Comparison of ENCODE assay signal across 27 cellular contexts in genomic region chr17:18110636-18111145, GRCh38. TPM values are rescaled to one million over a fixed set of nuclear protein-coding genes. Genes with fewer than 3 reads are reported as not detected.
DNase-seq lines count a peak whose midpoint lies in the region; ATAC-seq and FAIRE-seq lines count a peak whose summit lies in the region.
"Had no signal": no experiment of that assay in that cellular context is flagged by ENCODE, and none has a peak within 500 bp of the region (broad histone marks: within the 10 kb centered on the region; RNA-seq: fewer than 3 reads in every experiment).

No MANE protein-coding gene starts in this region.

- peaks cover 5% of the 10 kb centered on the region for H3K36me3 Mint-ChIP-seq in CD4-positive, CD25-positive, alpha-beta regulatory T cell
- peaks cover 10% of the 10 kb centered on the region for H3K36me3 Mint-ChIP-seq in stimulated activated effector memory CD8-positive, alpha-beta T cell treated with anti-CD3 and anti-CD28 coated beads, Interleukin-12 subunit alpha, Interleukin-12 subunit beta, amount 100 ng/mL, for 72 hours
- peaks cover 4% of the 10 kb centered on the region for H3K36me3 Mint-ChIP-seq in activated naive CD4-positive, alpha-beta T cell treated with anti-CD3 and anti-CD28 coated beads for 36 hours (ENCODE audit: low read depth)
- H3K36me3 Mint-ChIP-seq: IgD-negative memory B cell had no signal

- no peak overlapping the region for H3K4me3 Mint-ChIP-seq in CD4-positive, CD25-positive, alpha-beta regulatory T cell
- no peak overlapping the region for H3K4me3 Mint-ChIP-seq in stimulated activated effector memory CD8-positive, alpha-beta T cell treated with anti-CD3 and anti-CD28 coated beads, Interleukin-12 subunit alpha, Interleukin-12 subunit beta, amount 100 ng/mL, for 72 hours
- no peak overlapping the region for H3K4me3 Mint-ChIP-seq in activated naive CD4-positive, alpha-beta T cell treated with anti-CD3 and anti-CD28 coated beads for 36 hours
- H3K4me3 Mint-ChIP-seq: CD4-positive, alpha-beta T cell; IgD-negative memory B cell had no signal

- peaks cover 17% of the 10 kb centered on the region for H3K36me3 ChIP-seq in CD4-positive, CD25-positive, alpha-beta regulatory T cell (ENCODE audit: control insufficient read depth, insufficient read depth, low read length)

- H3K4me1 ChIP-seq in CD4-positive, CD25-positive, alpha-beta regulatory T cell (ENCODE audit: control insufficient read depth, insufficient read depth, low read length, poor library complexity, severe bottlenecking), result no peaks in the 10 kb centered on the region

- H3K9me3 ChIP-seq in CD4-positive, CD25-positive, alpha-beta regulatory T cell (ENCODE audit: control insufficient read depth in 2 of 2, low read length in 2 of 2), result no peaks in the 10 kb centered on the region
- H3K9me3 ChIP-seq: BLaER1 had no signal

- H3K4me1 Mint-ChIP-seq in CD4-positive, CD25-positive, alpha-beta regulatory T cell, result peaks cover 0 to 2% (median 0%) of the 10 kb centered on the region in 4 donors
- H3K4me1 Mint-ChIP-seq in stimulated activated effector memory CD8-positive, alpha-beta T cell treated with anti-CD3 and anti-CD28 coated beads, Interleukin-12 subunit alpha, Interleukin-12 subunit beta, amount 100 ng/mL, for 72 hours, result no peaks in the 10 kb centered on the region
- no peaks in the 10 kb centered on the region for H3K4me1 Mint-ChIP-seq in activated naive CD4-positive, alpha-beta T cell treated with anti-CD3 and anti-CD28 coated beads for 36 hours (ENCODE audit: low read depth)

- ATAC-seq in CD4-positive, CD25-positive, alpha-beta regulatory T cell (ENCODE audit: low read depth in 2 of 2), result no peak
- peak; percentile 3 for ATAC-seq in left lobe of liver
- no peak for ATAC-seq in stimulated activated effector memory CD8-positive, alpha-beta T cell treated with anti-CD3 and anti-CD28 coated beads, Interleukin-12 subunit alpha, Interleukin-12 subunit beta, amount 100 ng/mL, for 72 hours
- no peak for ATAC-seq in HG03469 (IDR thresholded peaks at IDR 0.05; ENCODE audit: unreplicated experiment)
- ATAC-seq: PC-3 had no signal

- FAIRE-seq in HTR-8/SVneo (lab: Jason Lieb, UNC), result peak; percentile 81
- FAIRE-seq: GM12891, H1 had no signal

- no peak for DNase-seq in CD4-positive, CD25-positive, alpha-beta regulatory T cell
- DNase-seq in HTR-8/SVneo (ENCODE audit: insufficient read length, low spot score) (no peak), left lobe of liver (ENCODE audit: low spot score) (no peak), middle frontal gyrus (ENCODE audit: extremely low spot score, low spot score) (no peak)
- no peak for DNase-seq in stimulated activated effector memory CD8-positive, alpha-beta T cell treated with anti-CD3 and anti-CD28 coated beads, Interleukin-12 subunit alpha, Interleukin-12 subunit beta, amount 100 ng/mL, for 72 hours (ENCODE audit: low spot score in 2 of 2)
- no peak for DNase-seq in activated naive CD4-positive, alpha-beta T cell treated with anti-CD3 and anti-CD28 coated beads for 36 hours
- DNase-seq: CD4-positive, alpha-beta T cell; DMS 273 treated with DMSO at 0.1 percent for 48 hours; DMS79 treated with DMSO at 0.1 percent for 48 hours; GF-D8; HCEC 1CT; NCI-H1048; NCI-H1417; NCI-H1694; NCI-H2029 treated with DMSO at 0.1 percent for 48 hours; NCI-H446 treated with DMSO at 0.1 percent for 48 hours; NCI-H526; NCI-H82; NK-92 treated with Interleukin-12 subunit alpha and Interleukin-12 subunit beta, amount 100 ng/mL, for 24 hours; PC-3; RPMI8226; SHP77 had no signal

- H3K27me3 ChIP-seq in CD4-positive, CD25-positive, alpha-beta regulatory T cell (ENCODE audit: control insufficient read depth, insufficient read depth, low read length), result no peaks in the 10 kb centered on the region
- H3K27me3 ChIP-seq: BLaER1 had no signal

- H3K27me3 Mint-ChIP-seq in CD4-positive, CD25-positive, alpha-beta regulatory T cell, result no peaks in the 10 kb centered on the region
- H3K27me3 Mint-ChIP-seq in activated naive CD4-positive, alpha-beta T cell treated with anti-CD3 and anti-CD28 coated beads for 36 hours (ENCODE audit: low read depth), result no peaks in the 10 kb centered on the region
- H3K27me3 Mint-ChIP-seq: CD4-positive, alpha-beta T cell; IgD-negative memory B cell had no signal

- CTCF ChIA-PET in activated naive CD4-positive, alpha-beta T cell treated with anti-CD3 and anti-CD28 coated beads for 36 hours (lab: Charles Lee), result interaction anchor here (1.1 to 1.7 kb wide), 2 partner anchors 13 to 31 kb away, joined by 3 to 5 read pairs; no protein-coding TSS in a partner anchor

- H3K27ac Mint-ChIP-seq in CD4-positive, CD25-positive, alpha-beta regulatory T cell, result peak overlapping the region in 2 of 3 donors; percentile 72 to 74
- peak overlapping the region; percentile 70 for H3K27ac Mint-ChIP-seq in stimulated activated effector memory CD8-positive, alpha-beta T cell treated with anti-CD3 and anti-CD28 coated beads, Interleukin-12 subunit alpha, Interleukin-12 subunit beta, amount 100 ng/mL, for 72 hours
- H3K27ac Mint-ChIP-seq in activated naive CD4-positive, alpha-beta T cell treated with anti-CD3 and anti-CD28 coated beads for 36 hours, result no peak overlapping the region
- H3K27ac Mint-ChIP-seq: CD4-positive, alpha-beta T cell had no signal

- intact Hi-C loops in activated naive CD4-positive, alpha-beta T cell treated with anti-CD3 and anti-CD28 coated beads for 36 hours (cut with micrococcal nuclease), result no loop called here

- H3K4me3 ChIP-seq in CD4-positive, CD25-positive, alpha-beta regulatory T cell (ENCODE audit: low read depth, low read length), result no peak overlapping the region
- H3K4me3 ChIP-seq: BLaER1 had no signal

- no peaks in the 10 kb centered on the region for H3K9me3 Mint-ChIP-seq in CD4-positive, CD25-positive, alpha-beta regulatory T cell
- no peaks in the 10 kb centered on the region for H3K9me3 Mint-ChIP-seq in stimulated activated effector memory CD8-positive, alpha-beta T cell treated with anti-CD3 and anti-CD28 coated beads, Interleukin-12 subunit alpha, Interleukin-12 subunit beta, amount 100 ng/mL, for 72 hours
- no peaks in the 10 kb centered on the region for H3K9me3 Mint-ChIP-seq in activated naive CD4-positive, alpha-beta T cell treated with anti-CD3 and anti-CD28 coated beads for 36 hours
- H3K9me3 Mint-ChIP-seq: CD4-positive, alpha-beta T cell; IgD-negative memory B cell had no signal

- H3K27ac ChIP-seq in CD4-positive, CD25-positive, alpha-beta regulatory T cell (ENCODE audit: insufficient read depth, low read length, poor library complexity, severe bottlenecking), result no peak overlapping the region
- H3K27ac ChIP-seq: BLaER1 had no signal

RNA-seq across cellular contexts. Expression of gene MYO15A, which starts 2.1 kb away (rescaled TPM):
- total RNA-seq in CD4-positive, CD25-positive, alpha-beta regulatory T cell, result 0.81 TPM
- under 1 TPM in 3 of 4 donors, not detected in 1; 0.19 to 0.35 (median 0.25) TPM for polyA plus RNA-seq in CD4-positive, CD25-positive, alpha-beta regulatory T cell
- total RNA-seq in left lobe of liver, result 6.0 TPM
- total RNA-seq in activated naive CD4-positive, alpha-beta T cell treated with anti-CD3 and anti-CD28 coated beads for 36 hours, result under 1 TPM; 0.31 to 0.40 TPM

RNA-seq across cellular contexts. Expression of gene DRG2, which starts 22.9 kb away (rescaled TPM):
- 54.5 TPM for total RNA-seq in CD4-positive, CD25-positive, alpha-beta regulatory T cell
- polyA plus RNA-seq in CD4-positive, CD25-positive, alpha-beta regulatory T cell, result 10 to 100 TPM; 36.4 to 45.3 (median 41.4) TPM
- 13.0 TPM for total RNA-seq in left lobe of liver
- total RNA-seq in activated naive CD4-positive, alpha-beta T cell treated with anti-CD3 and anti-CD28 coated beads for 36 hours, result 10 to 100 TPM; 38.4 to 38.7 TPM
